Comparison of ENCODE assay signal across 13 cellular contexts in the genomic region with DNA sequence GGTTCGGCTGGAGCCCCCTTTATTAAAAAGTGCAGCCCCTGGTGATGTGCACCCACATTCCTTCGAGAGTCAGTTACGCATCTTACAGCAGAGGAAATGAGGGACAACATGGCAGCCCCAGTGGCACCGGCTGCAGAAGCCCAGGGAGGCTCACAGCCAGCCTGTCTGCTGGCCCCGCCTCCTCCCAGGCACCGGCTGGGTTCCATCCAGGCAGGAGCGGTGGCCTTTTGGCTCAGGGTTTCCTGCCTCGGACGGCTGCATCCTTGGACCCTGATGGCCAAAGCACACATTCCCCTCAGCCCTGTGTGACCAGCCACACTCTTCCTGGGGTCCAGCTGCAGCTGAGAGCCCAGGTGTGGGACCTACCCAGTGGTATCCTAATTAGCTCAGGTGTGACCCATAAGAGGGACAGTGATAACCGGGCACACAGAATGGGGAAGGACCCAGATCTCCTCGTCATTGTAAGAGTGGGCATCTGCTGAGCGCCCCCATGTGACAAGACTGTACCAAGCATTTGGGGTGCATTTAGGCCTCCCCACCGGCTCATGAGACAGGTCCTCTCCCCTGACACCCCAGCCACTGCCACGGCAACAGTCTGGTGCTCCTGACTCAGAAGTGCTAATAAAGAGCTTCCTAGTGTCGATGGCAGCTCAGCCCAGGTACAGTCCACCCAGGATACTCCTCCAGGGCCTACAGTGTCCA.
DNase-seq lines count a peak whose midpoint lies in the region; ATAC-seq and TF ChIP-seq lines count a peak whose summit lies in the region.
"Had no signal": no experiment of that assay in that cellular context is flagged by ENCODE, and none has a peak within 500 bp of the region (broad histone marks: within the 10 kb centered on the region; RNA-seq: fewer than 3 reads in every experiment).

No MANE protein-coding gene starts in this region.

- H3K4me1 Mint-ChIP-seq in neural progenitor cell, result peaks cover 12% of the 10 kb centered on the region

- H3K9me3 ChIP-seq in AG04450 (ENCODE audit: control insufficient read depth, insufficient read depth, low read length) (peaks cover 30% of the 10 kb centered on the region), MG63 (no peaks in the 10 kb centered on the region), esophagus muscularis mucosa (no peaks in the 10 kb centered on the region), neural progenitor cell (ENCODE audit: low read depth) (no peaks in the 10 kb centered on the region)

- H3F3A ChIP-seq in neural progenitor cell (ENCODE audit: low read depth), result peaks cover 4% of the 10 kb centered on the region

- no peaks in the 10 kb centered on the region for H3K36me3 Mint-ChIP-seq in neural progenitor cell

- no peak for TF ChIP-seq POLR2A in esophagus muscularis mucosa (IDR thresholded peaks at IDR 0.05; ENCODE audit: low read depth)

- H3K27ac ChIP-seq in AG04450 (ENCODE audit: low read depth, low read length) (peak overlapping the region; percentile 31), esophagus muscularis mucosa (replicated peaks in 1 of 4) (peak overlapping the region in 3 of 4 donors; percentile 48 to 73 (median 62)), neural progenitor cell (no peak overlapping the region), dorsolateral prefrontal cortex (peak overlapping the region in 1 of 59 donors; percentile 28)
- H3K27ac ChIP-seq: HL-60 had no signal

- no peak for TF ChIP-seq CTCF in AG04450 (IDR thresholded peaks at IDR 0.05; ENCODE audit: low read depth, low read length)
- no peak for TF ChIP-seq CTCF in esophagus muscularis mucosa (IDR thresholded peaks at IDR 0.05)
- peak; percentile 7 for TF ChIP-seq CTCF in neural progenitor cell (IDR thresholded peaks at IDR 0.05)
- no peak for TF ChIP-seq CTCF in dorsolateral prefrontal cortex (IDR thresholded peaks at IDR 0.05 in 54 of 56, conservative IDR thresholded peaks at IDR 0.05 in 2 of 56; ENCODE audit: low read depth in 1 of 56, partially characterized antibody in 56 of 56)

- H3K9me3 Mint-ChIP-seq in neural progenitor cell, result peaks cover 3% of the 10 kb centered on the region

- intact Hi-C loops in esophagus muscularis mucosa (cut with DNase I), result loop anchor here (5.0 to 10.0 kb wide), 2 partner anchors 164 to 228 kb away; no protein-coding TSS in a partner anchor
- intact Hi-C loops in dorsolateral prefrontal cortex (cut with DNase I), result no loop called here

- ATAC-seq in GM19452 (IDR thresholded peaks at IDR 0.05; ENCODE audit: unreplicated experiment) (no peak), GM19397 (IDR thresholded peaks at IDR 0.05; ENCODE audit: unreplicated experiment) (no peak)
- ATAC-seq: stimulated activated naive CD8-positive, alpha-beta T cell treated with anti-CD3 and anti-CD28 coated beads, Interleukin-15, Interleukin-2, amounts not matched to agents 100 U/mL and 50 U/mL, for 24 hours had no signal

- 50% methylated on average over 4 of the region's 15 CpGs for WGBS in esophagus muscularis mucosa

- H3K4me3 Mint-ChIP-seq in neural progenitor cell, result no peak overlapping the region

- CTCF ChIA-PET in AG04450 (lab: Charles Lee), result interaction anchor here (1.0 kb wide), 2 partner anchors 161 to 173 kb away, joined by 3 read pairs; no protein-coding TSS in a partner anchor

- POLR2A ChIA-PET in AG04450 (lab: Yijun Ruan, JAX), result interaction anchor here (1.1 kb wide), 1 partner anchor 262 kb away, joined by 3 read pairs; a partner anchor contains a TSS

- no peaks in the 10 kb centered on the region for H3K36me3 ChIP-seq in MG63
- H3K36me3 ChIP-seq in esophagus muscularis mucosa, result no peaks in the 10 kb centered on the region
- H3K36me3 ChIP-seq in neural progenitor cell, result no peaks in the 10 kb centered on the region

- DNase-seq in AG04450 (ENCODE audit: low read depth, low spot score) (no peak), MG63 (peak; percentile 28), esophagus muscularis mucosa (ENCODE audit: extremely low spot score) (no peak), neural progenitor cell (ENCODE audit: low spot score) (no peak), dorsolateral prefrontal cortex (no peak), NCI-H2227 treated with DMSO at 0.1 percent for 48 hours (lab: John Stamatoyannopoulos, UW) (no peak)
- DNase-seq: NCI-H1092; NCI-H82; stimulated activated naive CD8-positive, alpha-beta T cell treated with anti-CD3 and anti-CD28 coated beads, Interleukin-15, Interleukin-2, amounts not matched to agents 100 U/mL and 50 U/mL, for 24 hours; T-helper 9 cell had no signal

- H3K79me2 ChIP-seq in neural progenitor cell (ENCODE audit: low read depth), result no peaks in the 10 kb centered on the region

- H4K20me1 ChIP-seq in neural progenitor cell (ENCODE audit: low read depth), result no peaks in the 10 kb centered on the region

- H3K27me3 Mint-ChIP-seq in neural progenitor cell (ENCODE audit: insufficient read depth, low read depth), result peaks cover 6% of the 10 kb centered on the region

- H3K4me3 ChIP-seq in AG04450 (ENCODE audit: low read depth, low read length) (no peak overlapping the region), MG63 (no peak overlapping the region), esophagus muscularis mucosa (no peak overlapping the region), neural progenitor cell (no peak overlapping the region), dorsolateral prefrontal cortex (no peak overlapping the region)

- H3K27me3 ChIP-seq in AG04450 (ENCODE audit: control insufficient read depth, insufficient read depth, low read length) (no peaks in the 10 kb centered on the region), MG63 (no peaks in the 10 kb centered on the region), esophagus muscularis mucosa (no peaks in the 10 kb centered on the region), neural progenitor cell (peaks cover 13% of the 10 kb centered on the region), dorsolateral prefrontal cortex (peaks cover 0 to 17% (median 0%) of the 10 kb centered on the region in 45 donors)

- H2AFZ ChIP-seq in neural progenitor cell (replicated peaks), result no peak overlapping the region

- no peak overlapping the region for H3K4me2 ChIP-seq in neural progenitor cell

- TF ChIP-seq EP300 in esophagus muscularis mucosa (IDR thresholded peaks at IDR 0.05), result no peak

- H3K9ac ChIP-seq in neural progenitor cell, result no peak overlapping the region

- H3K4me1 ChIP-seq in esophagus muscularis mucosa, result peaks cover 42 to 51% (median 45%) of the 10 kb centered on the region in 4 donors
- H3K4me1 ChIP-seq in neural progenitor cell, result peaks cover 10% of the 10 kb centered on the region

- H3K27ac Mint-ChIP-seq in neural progenitor cell, result no peak overlapping the region
